In the genomic region with DNA sequence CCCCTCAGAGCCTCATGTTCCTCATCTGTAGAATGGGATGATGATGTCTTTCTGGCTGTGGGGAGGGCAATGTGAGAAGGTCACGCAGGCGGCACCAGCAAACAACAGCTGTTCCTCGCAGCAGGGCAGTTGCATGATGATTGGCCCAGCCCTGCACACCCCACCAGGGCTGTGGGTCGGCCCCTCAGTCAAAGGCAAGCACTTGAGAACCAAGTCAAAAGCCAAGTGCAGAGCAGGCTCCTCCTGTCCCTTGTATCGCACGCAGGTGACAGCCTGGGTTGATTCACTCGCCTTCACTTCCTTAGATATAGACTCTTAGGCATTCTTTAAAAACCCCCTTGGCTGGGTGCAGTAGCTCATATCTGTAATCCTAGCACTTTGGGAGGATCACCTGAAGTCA, we compare ENCODE assay signal across 32 cellular contexts.
"Had no signal": no experiment of that assay in that cellular context is flagged by ENCODE, and none has a peak within 500 bp of the region (broad histone marks: within the 10 kb centered on the region; RNA-seq: fewer than 3 reads in every experiment).

No MANE protein-coding gene starts in this region.

- H3K4me1 ChIP-seq: adrenal gland, body of pancreas, breast epithelium had no signal

- H3K4me3 ChIP-seq: adrenal gland, body of pancreas, breast epithelium had no signal

- H3K36me3 ChIP-seq: adrenal gland, brain microvascular endothelial cell, breast epithelium had no signal

- H3K27me3 ChIP-seq: adrenal gland, body of pancreas, brain microvascular endothelial cell, breast epithelium had no signal

- ATAC-seq: activated CD8-positive, alpha-beta T cell treated with anti-CD3 and anti-CD28 coated beads for 36 hours; activated naive CD4-positive, alpha-beta T cell treated with anti-CD3 and anti-CD28 coated beads, Interleukin-2, amount 50 U/mL, for 72 hours; activated T-cell treated with anti-CD3 and anti-CD28 coated beads, Interleukin-2, amount 50 U/mL, for 4 hours; activated T-cell treated with anti-CD3 and anti-CD28 coated beads, Interleukin-2, amount 50 U/mL, for 72 hours; activated T-helper 17 cell treated with anti-CD3 and anti-CD28 coated beads, Interleukin-2, amount 50 U/mL, for 72 hours; body of pancreas had no signal

- H3K27ac ChIP-seq: adrenal gland, body of pancreas, brain microvascular endothelial cell, breast epithelium, VCaP had no signal

- H3K9me3 ChIP-seq: adrenal gland had no signal

- DNase-seq: activated B cell treated with CpG ODN at 0.5 μM for 24 hours; activated CD4-positive, alpha-beta memory T cell treated with anti-CD3 and anti-CD28 coated beads for 36 hours; activated CD4-positive, alpha-beta T cell treated with anti-CD3 and anti-CD28 coated beads for 4 hours; activated CD4-positive, alpha-beta T cell treated with anti-CD3 and anti-CD28 coated beads, Interleukin-2, amount 10 ng/mL, durations not matched to agents 24 days and 14 days; activated CD4-positive, alpha-beta T cell treated with anti-CD3 and anti-CD28 coated beads, Interleukin-2, amount 50 U/mL, for 1 hour; activated CD4-positive, alpha-beta T cell treated with anti-CD3 and anti-CD28 coated beads, Interleukin-2, amount 50 U/mL, for 4 hours; activated CD4-positive, CD25-positive, alpha-beta regulatory T cell treated with anti-CD3 and anti-CD28 coated beads, Interleukin-2, amount 50 U/mL, for 72 hours; activated CD8-positive, alpha-beta memory T cell treated with anti-CD3 and anti-CD28 coated beads, Interleukin-2, amount 50 U/mL, for 4 hours; activated CD8-positive, alpha-beta T cell treated with anti-CD3 and anti-CD28 coated beads for 36 hours; activated gamma-delta T cell treated with Interleukin-2 at 50 U/mL for 16 hours; activated naive CD4-positive, alpha-beta T cell; activated naive CD4-positive, alpha-beta T cell treated with anti-CD3 and anti-CD28 coated beads for 36 hours; activated naive CD4-positive, alpha-beta T cell treated with anti-CD3 and anti-CD28 coated beads, Interleukin-2, amount 50 U/mL, for 16 hours; activated naive CD8-positive, alpha-beta T cell treated with anti-CD3 and anti-CD28 coated beads for 36 hours; activated T-cell treated with anti-CD3 and anti-CD28 coated beads for 4 hours; activated T-cell treated with anti-CD3 and anti-CD28 coated beads, Interleukin-2, amount 50 U/mL, for 1 hour; activated T-cell treated with anti-CD3 and anti-CD28 coated beads, Interleukin-2, amount 50 U/mL, for 4 hours; activated T-cell treated with anti-CD3 and anti-CD28 coated beads, Interleukin-2, amount 50 U/mL, for 72 hours; adrenal gland; amniotic stem cell; aorta; body of pancreas; brain microvascular endothelial cell; central memory CD4-positive, alpha-beta T cell; SW 1271; T-helper 1 cell; T-helper 2 cell; T-helper 9 cell had no signal
